Comparison of ENCODE assay signal across 21 cellular contexts in the genomic region with DNA sequence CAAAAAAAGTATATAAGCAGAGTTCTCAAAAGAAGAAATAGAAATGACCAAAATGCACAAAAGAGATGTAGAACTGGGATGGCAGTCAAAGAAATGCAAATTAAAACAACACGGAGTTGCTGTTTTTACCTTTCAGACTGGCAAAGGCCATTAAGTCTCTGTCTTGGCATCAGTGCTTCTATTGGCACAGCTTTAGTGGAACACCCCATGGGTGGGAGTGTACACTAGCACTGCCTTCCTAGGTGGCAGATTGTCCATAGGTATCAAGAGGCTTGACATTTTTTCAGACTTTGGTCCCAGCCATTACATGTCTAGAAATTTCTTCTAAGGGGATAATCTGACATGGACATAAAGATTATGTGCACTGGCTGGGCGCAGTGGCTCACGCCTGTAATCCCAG. TPM values are rescaled to one million over a fixed set of nuclear protein-coding genes. Genes with fewer than 3 reads are reported as not detected.
DNase-seq lines count a peak whose midpoint lies in the region; ATAC-seq and TF ChIP-seq lines count a peak whose summit lies in the region.
"Had no signal": no experiment of that assay in that cellular context is flagged by ENCODE, and none has a peak within 500 bp of the region (broad histone marks: within the 10 kb centered on the region; RNA-seq: fewer than 3 reads in every experiment).

No MANE protein-coding gene starts in this region.

- WGBS in esophagus muscularis mucosa = 90% methylated on average over 3 of the region's 3 CpGs

- H3K4me3 Mint-ChIP-seq in activated T-cell treated with anti-CD3 and anti-CD28 coated beads, Interleukin-2, amount 50 U/mL, for 72 hours = no peak overlapping the region
- H3K4me3 Mint-ChIP-seq in activated T-cell treated with anti-CD3 and anti-CD28 coated beads, Interleukin-2, amount 50 U/mL, for 4 hours = no peak overlapping the region
- H3K4me3 Mint-ChIP-seq in neural crest cell = no peak overlapping the region
- H3K4me3 Mint-ChIP-seq: CD8-positive, alpha-beta T cell had no signal

- H3K4me1 ChIP-seq in esophagus muscularis mucosa = peaks cover 27 to 46% (median 43%) of the 10 kb centered on the region in 4 donors

- no peak for TF ChIP-seq EP300 in esophagus muscularis mucosa (IDR thresholded peaks at IDR 0.05)

- H3K36me3 Mint-ChIP-seq in activated T-cell treated with anti-CD3 and anti-CD28 coated beads, Interleukin-2, amount 50 U/mL, for 72 hours (ENCODE audit: insufficient read depth in 2 of 2) = no peaks in the 10 kb centered on the region
- H3K36me3 Mint-ChIP-seq in activated T-cell treated with anti-CD3 and anti-CD28 coated beads, Interleukin-2, amount 50 U/mL, for 4 hours (ENCODE audit: insufficient read depth) = no peaks in the 10 kb centered on the region
- peaks cover 15% of the 10 kb centered on the region for H3K36me3 Mint-ChIP-seq in neural crest cell (ENCODE audit: low read depth)
- H3K36me3 Mint-ChIP-seq: CD8-positive, alpha-beta T cell had no signal

- H3K27ac ChIP-seq in esophagus muscularis mucosa (replicated peaks in 1 of 4) = no peak overlapping the region
- H3K27ac ChIP-seq: BLaER1 treated with 17β-estradiol and CSF1 and Interleukin-3, amounts not matched to agents 10 nM and 100 nM; KMS-11; SJCRH30 had no signal

- no peak for ATAC-seq in activated T-cell treated with anti-CD3 and anti-CD28 coated beads, Interleukin-2, amount 50 U/mL, for 72 hours (replicated peaks in 1 of 2)
- ATAC-seq in activated T-cell treated with anti-CD3 and anti-CD28 coated beads, Interleukin-2, amount 50 U/mL, for 4 hours = no peak
- ATAC-seq in GM21447 (IDR thresholded peaks at IDR 0.05; ENCODE audit: unreplicated experiment) = no peak
- ATAC-seq: CD8-positive, alpha-beta T cell had no signal

- TF ChIP-seq POLR2A in esophagus muscularis mucosa (IDR thresholded peaks at IDR 0.05; ENCODE audit: low read depth) = no peak

- peak overlapping the region; percentile 55 for H3K27ac Mint-ChIP-seq in activated T-cell treated with anti-CD3 and anti-CD28 coated beads, Interleukin-2, amount 50 U/mL, for 72 hours
- peak overlapping the region; percentile 51 for H3K27ac Mint-ChIP-seq in neural crest cell (ENCODE audit: unreplicated experiment)
- H3K27ac Mint-ChIP-seq: CD8-positive, alpha-beta T cell had no signal

- H3K36me3 ChIP-seq in esophagus muscularis mucosa = no peaks in the 10 kb centered on the region
- H3K36me3 ChIP-seq: SJCRH30 had no signal

- no peak overlapping the region for H3K4me3 ChIP-seq in esophagus muscularis mucosa
- H3K4me3 ChIP-seq: BLaER1 treated with 17β-estradiol and CSF1 and Interleukin-3, amounts not matched to agents 10 nM and 100 nM; SJCRH30 had no signal

- no peaks in the 10 kb centered on the region for H3K9me3 ChIP-seq in esophagus muscularis mucosa
- H3K9me3 ChIP-seq: SJCRH30 had no signal

- H3K4me1 Mint-ChIP-seq in activated T-cell treated with anti-CD3 and anti-CD28 coated beads, Interleukin-2, amount 50 U/mL, for 72 hours (ENCODE audit: low read depth) = no peaks in the 10 kb centered on the region
- no peaks in the 10 kb centered on the region for H3K4me1 Mint-ChIP-seq in activated T-cell treated with anti-CD3 and anti-CD28 coated beads, Interleukin-2, amount 50 U/mL, for 4 hours (ENCODE audit: low read depth)
- H3K4me1 Mint-ChIP-seq in neural crest cell = peaks cover 52% of the 10 kb centered on the region

- intact Hi-C loops in esophagus muscularis mucosa (cut with DNase I) = no loop called here

- H3K27me3 ChIP-seq in esophagus muscularis mucosa = no peaks in the 10 kb centered on the region
- H3K27me3 ChIP-seq: BLaER1 treated with 17β-estradiol and CSF1 and Interleukin-3, amounts not matched to agents 10 nM and 100 nM; SJCRH30 had no signal

- peaks cover 0 to 7% of the 10 kb centered on the region in 2 donors for H3K9me3 Mint-ChIP-seq in activated T-cell treated with anti-CD3 and anti-CD28 coated beads, Interleukin-2, amount 50 U/mL, for 72 hours
- H3K9me3 Mint-ChIP-seq in activated T-cell treated with anti-CD3 and anti-CD28 coated beads, Interleukin-2, amount 50 U/mL, for 4 hours = no peaks in the 10 kb centered on the region
- peaks cover 10% of the 10 kb centered on the region for H3K9me3 Mint-ChIP-seq in neural crest cell
- H3K9me3 Mint-ChIP-seq: CD8-positive, alpha-beta T cell had no signal

- no peaks in the 10 kb centered on the region for H3K27me3 Mint-ChIP-seq in activated T-cell treated with anti-CD3 and anti-CD28 coated beads, Interleukin-2, amount 50 U/mL, for 72 hours (ENCODE audit: low read depth)
- peaks cover 5% of the 10 kb centered on the region for H3K27me3 Mint-ChIP-seq in activated T-cell treated with anti-CD3 and anti-CD28 coated beads, Interleukin-2, amount 50 U/mL, for 4 hours (ENCODE audit: low read depth)
- no peaks in the 10 kb centered on the region for H3K27me3 Mint-ChIP-seq in neural crest cell (ENCODE audit: low read depth)

- no peak for DNase-seq in activated T-cell treated with anti-CD3 and anti-CD28 coated beads, Interleukin-2, amount 50 U/mL, for 72 hours
- DNase-seq in activated T-cell treated with anti-CD3 and anti-CD28 coated beads, Interleukin-2, amount 50 U/mL, for 4 hours = no peak
- peak; percentile 2 for DNase-seq in esophagus muscularis mucosa (ENCODE audit: extremely low spot score)
- no peak for DNase-seq in neural crest cell (ENCODE audit: low read depth, low spot score)
- no peak for DNase-seq in T-helper 9 cell
- DNase-seq in dermis blood vessel endothelial cell = no peak
- DNase-seq in NCI-H2081 (lab: John Stamatoyannopoulos, UW) = no peak
- DNase-seq: 8988T; CD8-positive, alpha-beta T cell; DND-41; GOT3; HCEC 1CT; NCI-H1105 treated with DMSO at 0.1 percent for 48 hours; NCI-H2081 treated with DMSO at 0.1 percent for 48 hours; NCI-H446; NCI-H526 treated with DMSO at 0.1 percent for 48 hours; OCI-M1; SJCRH30 had no signal

- TF ChIP-seq CTCF in esophagus muscularis mucosa (IDR thresholded peaks at IDR 0.05) (no peak), neural crest cell (conservative IDR thresholded peaks at IDR 0.05) (no peak)

RNA-seq across cellular contexts. Expression of a gene that starts 58.1 kb away (rescaled TPM):
- 10 to 100 TPM; 12.5 to 16.1 TPM for total RNA-seq in activated T-cell treated with anti-CD3 and anti-CD28 coated beads, Interleukin-2, amount 50 U/mL, for 72 hours
- 10 to 100 TPM; 15.0 to 16.8 (median 16.6) TPM for total RNA-seq in activated T-cell treated with anti-CD3 and anti-CD28 coated beads, Interleukin-2, amount 50 U/mL, for 4 hours
- total RNA-seq in esophagus muscularis mucosa (1 to 10 TPM; 3.2 to 5.1 (median 4.4) TPM), neural crest cell (4.9 and 6.2 TPM in 2 replicates), dermis blood vessel endothelial cell (8.0 and 8.7 TPM in 2 replicates)
